Comparison of ENCODE assay signal across 18 cellular contexts in the genomic region with DNA sequence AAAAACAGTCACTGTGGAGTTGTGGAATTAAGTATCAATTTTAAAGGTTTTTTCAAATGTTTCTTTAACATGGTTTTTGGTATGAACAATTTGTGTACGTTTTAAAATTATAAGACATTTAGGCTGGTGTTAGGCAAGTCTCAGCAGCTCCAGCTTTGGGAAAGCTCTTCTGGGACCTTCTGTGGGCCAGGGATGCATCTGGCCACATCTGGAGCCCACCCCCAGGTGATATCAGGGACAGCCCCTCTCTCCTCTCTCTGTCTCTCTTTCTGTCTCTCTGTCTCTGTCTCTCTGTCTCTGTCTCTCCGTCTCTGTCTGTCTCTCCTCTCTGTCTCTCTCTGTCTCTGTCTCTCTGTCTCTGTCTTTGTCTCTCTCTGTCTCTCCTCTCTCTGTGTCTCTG. TPM values are rescaled to one million over a fixed set of nuclear protein-coding genes. Genes with fewer than 3 reads are reported as not detected.
DNase-seq lines count a peak whose midpoint lies in the region; ATAC-seq and TF ChIP-seq lines count a peak whose summit lies in the region.
"Had no signal": no experiment of that assay in that cellular context is flagged by ENCODE, and none has a peak within 500 bp of the region (broad histone marks: within the 10 kb centered on the region; RNA-seq: fewer than 3 reads in every experiment).

No MANE protein-coding gene starts in this region.

- no peak overlapping the region for H3K9ac ChIP-seq in colonic mucosa (ENCODE audit: low read depth in 2 of 2, low read length in 2 of 2)

- H3K27me3 ChIP-seq in colonic mucosa, result peaks cover 20% of the 10 kb centered on the region
- H3K27me3 ChIP-seq in osteoblast (ENCODE audit: insufficient read depth, low read length), result no peaks in the 10 kb centered on the region
- no peaks in the 10 kb centered on the region for H3K27me3 ChIP-seq in uterus

- H3K9me3 ChIP-seq in colonic mucosa (no peaks in the 10 kb centered on the region), osteoblast (ENCODE audit: low read depth, low read length) (no peaks in the 10 kb centered on the region), uterus (no peaks in the 10 kb centered on the region)
- H3K9me3 ChIP-seq: HAP-1 had no signal

- no peak overlapping the region for H3K4me2 ChIP-seq in osteoblast (ENCODE audit: insufficient read depth, low read length)

- H3K9me3 Mint-ChIP-seq in stimulated activated naive CD8-positive, alpha-beta T cell treated with anti-CD3 and anti-CD28 coated beads, Interleukin-15, amount 100 ng/mL, for 72 hours, result no peaks in the 10 kb centered on the region
- H3K9me3 Mint-ChIP-seq: CD8-positive, alpha-beta T cell had no signal

- no peak overlapping the region for H3K4me3 ChIP-seq in colonic mucosa
- H3K4me3 ChIP-seq in osteoblast (ENCODE audit: insufficient read depth, low read length), result no peak overlapping the region
- H3K4me3 ChIP-seq in uterus, result no peak overlapping the region

- no peaks in the 10 kb centered on the region for H3K36me3 ChIP-seq in colonic mucosa
- H3K36me3 ChIP-seq in osteoblast (ENCODE audit: insufficient read depth, low read length), result peaks cover 24% of the 10 kb centered on the region
- H3K36me3 ChIP-seq in uterus, result no peaks in the 10 kb centered on the region

- peaks cover 54% of the 10 kb centered on the region for H3K27me3 Mint-ChIP-seq in stimulated activated naive CD8-positive, alpha-beta T cell treated with anti-CD3 and anti-CD28 coated beads, Interleukin-15, amount 100 ng/mL, for 72 hours

- H3K4me1 ChIP-seq in colonic mucosa, result no peaks in the 10 kb centered on the region
- peaks cover 24% of the 10 kb centered on the region for H3K4me1 ChIP-seq in osteoblast (ENCODE audit: insufficient read depth, low read length)
- peaks cover 0 to 20% of the 10 kb centered on the region in 2 donors for H3K4me1 ChIP-seq in uterus

- no peak for ATAC-seq in stimulated activated naive CD8-positive, alpha-beta T cell treated with anti-CD3 and anti-CD28 coated beads, Interleukin-15, amount 100 ng/mL, for 72 hours

- peaks cover 44% of the 10 kb centered on the region for H3K4me1 Mint-ChIP-seq in stimulated activated naive CD8-positive, alpha-beta T cell treated with anti-CD3 and anti-CD28 coated beads, Interleukin-15, amount 100 ng/mL, for 72 hours

- peak; percentile 2 for DNase-seq in HuH-7.5 (ENCODE audit: low spot score)
- DNase-seq in colonic mucosa, result no peak
- DNase-seq in osteoblast (ENCODE audit: insufficient read length, low spot score, missing footprints), result peak; percentile 64
- no peak for DNase-seq in uterus
- no peak for DNase-seq in stimulated activated naive CD8-positive, alpha-beta T cell treated with anti-CD3 and anti-CD28 coated beads, Interleukin-15, amount 100 ng/mL, for 72 hours
- DNase-seq in H4 (ENCODE audit: low spot score), result no peak
- no peak for DNase-seq in T1000 (lab: John Stamatoyannopoulos, UW)
- DNase-seq: activated CD4-positive, alpha-beta T cell treated with anti-CD3 and anti-CD28 coated beads for 4 hours; activated naive CD4-positive, alpha-beta T cell treated with anti-CD3 and anti-CD28 coated beads, Interleukin-2, amount 50 U/mL, for 16 hours; CD8-positive, alpha-beta T cell; kidney glomerular epithelial cell; NCI-H1092; NCI-H2029; NCI-H345; OCI-M1; retina; SHP77 treated with DMSO at 0.1 percent for 48 hours had no signal

- TF ChIP-seq POLR2A in uterus (IDR thresholded peaks at IDR 0.05), result no peak

- H3K27ac ChIP-seq in colonic mucosa (peak overlapping the region; percentile 12), osteoblast (ENCODE audit: low read depth, low read length) (peak overlapping the region; percentile 88), uterus (peak overlapping the region; percentile 96 to 98)

- peaks cover 28% of the 10 kb centered on the region for H4K20me1 ChIP-seq in osteoblast (ENCODE audit: insufficient read depth, low read length)

- no peak overlapping the region for H2AFZ ChIP-seq in osteoblast (ENCODE audit: low read length)

- H3K79me2 ChIP-seq in osteoblast (ENCODE audit: insufficient read depth, low read length), result peaks cover 44% of the 10 kb centered on the region

- intact Hi-C loops in colonic mucosa (cut with DNase I) (loop anchor here (5.0 kb wide), 1 partner anchor 117 kb away; a partner anchor contains a TSS), uterus (cut with DNase I; ENCODE audit: low total_unique reads) (loop anchor here (5.0 kb wide), 1 partner anchor 72 kb away; no protein-coding TSS in a partner anchor)

- no peak overlapping the region for H3K27ac Mint-ChIP-seq in stimulated activated naive CD8-positive, alpha-beta T cell treated with anti-CD3 and anti-CD28 coated beads, Interleukin-15, amount 100 ng/mL, for 72 hours
- H3K27ac Mint-ChIP-seq: CD8-positive, alpha-beta T cell had no signal

- no peak overlapping the region for H3K4me3 Mint-ChIP-seq in stimulated activated naive CD8-positive, alpha-beta T cell treated with anti-CD3 and anti-CD28 coated beads, Interleukin-15, amount 100 ng/mL, for 72 hours
- H3K4me3 Mint-ChIP-seq: CD8-positive, alpha-beta T cell had no signal

- TF ChIP-seq CTCF in colonic mucosa (IDR thresholded peaks at IDR 0.05), result no peak
- TF ChIP-seq CTCF in osteoblast (IDR thresholded peaks at IDR 0.05; ENCODE audit: extremely low read depth, low read depth, low read length), result no peak
- no peak for TF ChIP-seq CTCF in uterus (IDR thresholded peaks at IDR 0.05)

RNA-seq across cellular contexts. Expression of a gene that starts 1.3 kb away (rescaled TPM):
- total RNA-seq in colonic mucosa, result 100 to 1,000 TPM in 1 of 2 donors, 10 to 100 TPM in 1; 39.8 to 131 TPM
- 1,531 and 1,612 TPM in 2 replicates for total RNA-seq in osteoblast
- 1,000 to 10,000 TPM in 1 of 4 donors, 100 to 1,000 TPM in 3; 621 to 1,160 (median 804) TPM for total RNA-seq in uterus
- 29.6 and 34.1 TPM in 2 replicates for total RNA-seq in H4 (2014; rRNA removed; shearing (Covaris generic))

Comparison
In these comparisons a context has a peak if more than half of its experiments do, and no peak if none do; other contexts are left out.
1. DNase-seq: peak in HuH-7.5 (single experiment) and osteoblast (single experiment); none in colonic mucosa (single experiment), uterus (0 of 2), stimulated activated naive CD8-positive, alpha-beta T cell treated with anti-CD3 and anti-CD28 coated beads, Interleukin-15, amount 100 ng/mL, for 72 hours (0 of 2), H4 (single experiment) and T1000 (single experiment).
2. H3K27ac ChIP-seq: peak in every context shown above with its lines; median percentile 97 in uterus; 88 in osteoblast; 12 in colonic mucosa.
3. RNA of a gene that starts 1.3 kb away (total RNA-seq): 1,531 to 1,612 TPM in osteoblast and 621 to 1,160 TPM in uterus; 39.8 to 131 TPM in colonic mucosa and 29.6 to 34.1 TPM in H4; every median in the first group is over 4 times any median in the second.